26 cellular contexts compared by ENCODE assay signal in the genomic region with DNA sequence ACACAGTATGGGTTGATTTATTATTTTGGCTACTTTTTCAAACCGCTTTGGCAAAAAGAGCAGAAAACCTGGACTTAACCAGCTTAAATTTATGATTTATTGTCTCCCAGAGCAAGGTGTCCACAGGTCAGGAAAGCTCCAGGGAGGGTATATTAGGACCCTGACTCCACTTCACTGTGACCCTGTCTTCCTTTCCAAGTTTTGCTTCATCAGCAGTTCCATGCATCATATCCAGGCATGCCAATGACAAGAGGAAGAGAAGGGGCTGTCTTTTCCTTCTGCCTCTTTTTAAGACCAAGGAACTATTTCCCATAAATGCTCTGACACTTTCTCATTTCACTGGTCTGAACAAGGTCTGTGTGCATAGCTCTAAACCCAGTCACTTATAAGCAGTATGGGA.
DNase-seq lines count a peak whose midpoint lies in the region; ATAC-seq, FAIRE-seq and TF ChIP-seq lines count a peak whose summit lies in the region.
"Had no signal": no experiment of that assay in that cellular context is flagged by ENCODE, and none has a peak within 500 bp of the region (broad histone marks: within the 10 kb centered on the region; RNA-seq: fewer than 3 reads in every experiment).

No MANE protein-coding gene starts in this region.

- TF ChIP-seq EP300 in HepG2 (IDR thresholded peaks at IDR 0.05; ENCODE audit: low read depth in 2 of 2, low read length in 2 of 2) (no peak), HepG2 (CRISPR knock-in tag; IDR thresholded peaks at IDR 0.05; ENCODE audit: borderline replicate concordance) (no peak)

- no peak overlapping the region for H3K4me3 Mint-ChIP-seq in nephron
- no peak overlapping the region for H3K4me3 Mint-ChIP-seq in activated naive CD8-positive, alpha-beta T cell treated with anti-CD3 and anti-CD28 coated beads for 36 hours
- H3K4me3 Mint-ChIP-seq: CD14-positive monocyte; CD4-positive, alpha-beta memory T cell; CD4-positive, CD25-positive, alpha-beta regulatory T cell; CD8-positive, alpha-beta memory T cell had no signal

- H3K4me2 ChIP-seq in HepG2 (ENCODE audit: low read depth, low read length) (no peak overlapping the region), PC-3 (ENCODE audit: low read length) (no peak overlapping the region)
- H3K4me2 ChIP-seq: BLaER1 had no signal

- H3K9me3 ChIP-seq in HepG2 (ENCODE audit: low read length) (no peaks in the 10 kb centered on the region), right lobe of liver (no peaks in the 10 kb centered on the region), PC-3 (ENCODE audit: low read length) (no peaks in the 10 kb centered on the region), heart right ventricle (no peaks in the 10 kb centered on the region)
- H3K9me3 ChIP-seq: BE2C, BLaER1 had no signal

- H3K9ac ChIP-seq in HepG2 (ENCODE audit: insufficient read depth, low read depth, low read length) (no peak overlapping the region), PC-3 (ENCODE audit: low read length) (no peak overlapping the region)
- H3K9ac ChIP-seq: BLaER1 had no signal

- no peak overlapping the region for H2AFZ ChIP-seq in HepG2 (ENCODE audit: low read length)
- no peak overlapping the region for H2AFZ ChIP-seq in PC-3 (ENCODE audit: low read length)

- in situ Hi-C loops in HepG2 (cut with HindIII; ENCODE audit: extremely low pct_ligation_motif_present, low pct_unique_long_range_greater_than_20kb), result no loop called here

- no peak for FAIRE-seq in HepG2 (lab: Jason Lieb, UNC)
- FAIRE-seq: GM12878, GM12892, GM18507 had no signal

- DNase-seq in HepG2 (ENCODE audit: low spot score) (no peak), right lobe of liver (no peak), PC-3 (no peak), heart right ventricle (no peak)
- no peak for DNase-seq in activated naive CD8-positive, alpha-beta T cell treated with anti-CD3 and anti-CD28 coated beads for 36 hours
- DNase-seq: ACHN; BE2C; C1 segment of cervical spinal cord; CD4-positive, alpha-beta memory T cell; CD4-positive, CD25-positive, alpha-beta regulatory T cell; CD8-positive, alpha-beta memory T cell; COR-L47; DMS 273 treated with DMSO at 0.1 percent for 48 hours; DMS153; DMS53; DMS79; DND-41; EL; GDM1 had no signal

- ATAC-seq in HepG2, result no peak
- ATAC-seq in right lobe of liver, result no peak
- no peak for ATAC-seq in PC-3
- ATAC-seq in heart right ventricle, result no peak
- ATAC-seq: GM12878 had no signal

- H4K20me1 ChIP-seq in HepG2 (ENCODE audit: insufficient read depth, low read length) (no peaks in the 10 kb centered on the region), PC-3 (ENCODE audit: low read length) (no peaks in the 10 kb centered on the region)
- H4K20me1 ChIP-seq: BLaER1 had no signal

- H3K4me1 ChIP-seq in HepG2 (ENCODE audit: insufficient read depth, low read length) (no peaks in the 10 kb centered on the region), right lobe of liver (no peaks in the 10 kb centered on the region), PC-3 (ENCODE audit: insufficient read depth, low read length) (no peaks in the 10 kb centered on the region), heart right ventricle (no peaks in the 10 kb centered on the region)
- H3K4me1 ChIP-seq: BLaER1 had no signal

- H3K9me2 ChIP-seq in PC-3 (replicated peaks; ENCODE audit: low read length), result no peaks in the 10 kb centered on the region

- H3F3A ChIP-seq in PC-3 (ENCODE audit: low read length, unreplicated experiment), result no peaks in the 10 kb centered on the region

- H3K27me3 Mint-ChIP-seq in nephron (ENCODE audit: low read depth), result peaks cover 3% of the 10 kb centered on the region
- peaks cover 12% of the 10 kb centered on the region for H3K27me3 Mint-ChIP-seq in activated naive CD8-positive, alpha-beta T cell treated with anti-CD3 and anti-CD28 coated beads for 36 hours
- H3K27me3 Mint-ChIP-seq: CD4-positive, alpha-beta memory T cell had no signal

- TF ChIP-seq RAD21 in HepG2 (CRISPR knock-in tag; IDR thresholded peaks at IDR 0.05), result no peak

- H3K27ac ChIP-seq in HepG2 (ENCODE audit: extremely low read length, insufficient read depth, low read length) (no peak overlapping the region), right lobe of liver (no peak overlapping the region), PC-3 (ENCODE audit: low read length) (peak overlapping the region; percentile 35), heart right ventricle (no peak overlapping the region)
- H3K27ac ChIP-seq: 22Rv1, BLaER1 had no signal

- BruUV-seq in HepG2 (replicated peaks; lab: Mats Ljungman, UMichigan), result no TSS peak
- no TSS peak for BruUV-seq in PC-3 (replicated peaks; lab: Mats Ljungman, UMichigan)

- 0% methylated on average over 1 of the region's 1 CpG for WGBS in HepG2 (ENCODE audit: low lambda C conversion rate)
- 46% methylated on average over 1 of the region's 1 CpG for WGBS in right lobe of liver (ENCODE audit: insufficient coverage, low coverage, low lambda C conversion rate, missing lambda C conversion rate)
- WGBS in heart right ventricle, 2 donors, result 63 to 75% methylated on average over 1 of the region's 1 CpG

- POLR2A ChIA-PET in HepG2 (lab: Yijun Ruan, JAX), result no interaction called here
- POLR2A ChIA-PET in PC-3 (lab: Charles Lee; ENCODE audit: unreplicated experiment), result no interaction called here

- CTCF ChIA-PET in HepG2 (lab: Yijun Ruan, JAX; ENCODE audit: low intra/inter-chr PET ratio, low total read pairs), result no interaction called here
- CTCF ChIA-PET in PC-3 (lab: Charles Lee), result no interaction called here

- intact Hi-C loops in HepG2 (cut with micrococcal nuclease; ENCODE audit: unreplicated experiment), result no loop called here
- intact Hi-C loops in right lobe of liver (cut with DNase I), result no loop called here
- intact Hi-C loops in PC-3 (cut with micrococcal nuclease), result no loop called here
- intact Hi-C loops in heart right ventricle (cut with DNase I), result no loop called here

- H3K27me3 ChIP-seq in HepG2 (ENCODE audit: control insufficient read depth in 1 of 2, insufficient read depth in 2 of 2, low read length in 2 of 2) (no peaks in the 10 kb centered on the region), right lobe of liver (no peaks in the 10 kb centered on the region), PC-3 (ENCODE audit: low read length) (no peaks in the 10 kb centered on the region), heart right ventricle (peaks cover 0 to 18% (median 0%) of the 10 kb centered on the region in 7 donors)
- H3K27me3 ChIP-seq: BE2C, BLaER1 had no signal

- H3K27ac Mint-ChIP-seq in nephron, result peak overlapping the region; percentile 62 to 92 (median 66)
- no peak overlapping the region for H3K27ac Mint-ChIP-seq in activated naive CD8-positive, alpha-beta T cell treated with anti-CD3 and anti-CD28 coated beads for 36 hours
- H3K27ac Mint-ChIP-seq: CD14-positive monocyte; CD4-positive, alpha-beta memory T cell; CD4-positive, CD25-positive, alpha-beta regulatory T cell; CD8-positive, alpha-beta memory T cell had no signal

- H3K79me2 ChIP-seq in HepG2 (ENCODE audit: insufficient read depth, low read length) (no peaks in the 10 kb centered on the region), PC-3 (ENCODE audit: low read length) (no peaks in the 10 kb centered on the region)

- no peaks in the 10 kb centered on the region for H3K36me3 Mint-ChIP-seq in nephron (ENCODE audit: low read depth)
- no peaks in the 10 kb centered on the region for H3K36me3 Mint-ChIP-seq in activated naive CD8-positive, alpha-beta T cell treated with anti-CD3 and anti-CD28 coated beads for 36 hours
- H3K36me3 Mint-ChIP-seq: CD14-positive monocyte; CD4-positive, alpha-beta memory T cell; CD4-positive, CD25-positive, alpha-beta regulatory T cell; CD8-positive, alpha-beta memory T cell had no signal

- no peak overlapping the region for H3K4me3 ChIP-seq in HepG2 (replicated peaks in 1 of 3; ENCODE audit: insufficient read depth in 1 of 3, low read depth in 2 of 3, low read length in 3 of 3)
- no peak overlapping the region for H3K4me3 ChIP-seq in right lobe of liver
- no peak overlapping the region for H3K4me3 ChIP-seq in PC-3 (ENCODE audit: low read length)
- no peak overlapping the region for H3K4me3 ChIP-seq in heart right ventricle
- H3K4me3 ChIP-seq: BLaER1, GM12878 had no signal

- no peaks in the 10 kb centered on the region for H3K9me3 Mint-ChIP-seq in nephron
- H3K9me3 Mint-ChIP-seq in activated naive CD8-positive, alpha-beta T cell treated with anti-CD3 and anti-CD28 coated beads for 36 hours, result no peaks in the 10 kb centered on the region
- H3K9me3 Mint-ChIP-seq: CD14-positive monocyte; CD4-positive, alpha-beta memory T cell had no signal

- TF ChIP-seq CTCF in HepG2 (CRISPR knock-in tag; IDR thresholded peaks at IDR 0.05) (no peak), right lobe of liver (IDR thresholded peaks at IDR 0.05) (no peak), PC-3 (conservative IDR thresholded peaks at IDR 0.05; ENCODE audit: low read depth, low read length) (no peak), nephron (IDR thresholded peaks at IDR 0.05; ENCODE audit: unreplicated experiment in 3 of 3) (no peak), heart right ventricle (IDR thresholded peaks at IDR 0.05) (no peak)

- no peaks in the 10 kb centered on the region for H3K36me3 ChIP-seq in HepG2 (replicated peaks in 1 of 2; ENCODE audit: control insufficient read depth in 1 of 2, insufficient read depth in 2 of 2, low read length in 2 of 2)
- no peaks in the 10 kb centered on the region for H3K36me3 ChIP-seq in right lobe of liver
- no peaks in the 10 kb centered on the region for H3K36me3 ChIP-seq in PC-3 (ENCODE audit: low read depth, low read length)
- H3K36me3 ChIP-seq in heart right ventricle, result no peaks in the 10 kb centered on the region
- H3K36me3 ChIP-seq: BE2C, BLaER1 had no signal

- peaks cover 37% of the 10 kb centered on the region for H3K4me1 Mint-ChIP-seq in nephron
- no peaks in the 10 kb centered on the region for H3K4me1 Mint-ChIP-seq in activated naive CD8-positive, alpha-beta T cell treated with anti-CD3 and anti-CD28 coated beads for 36 hours
- H3K4me1 Mint-ChIP-seq: CD14-positive monocyte; CD4-positive, alpha-beta memory T cell; CD4-positive, CD25-positive, alpha-beta regulatory T cell; CD8-positive, alpha-beta memory T cell had no signal

- TF ChIP-seq POLR2A in HepG2 (IDR thresholded peaks at IDR 0.05; ENCODE audit: insufficient read depth in 1 of 2, low read depth in 2 of 2, low read length in 2 of 2) (no peak), right lobe of liver (IDR thresholded peaks at IDR 0.05) (no peak)

TF ChIP-seq in HepG2, 621 proteins besides CTCF, POLR2A, EP300 and RAD21:
- peak; percentile 84 to 90 for TF ChIP-seq MAFK (conservative IDR thresholded peaks at IDR 0.05 in 1 of 2, IDR thresholded peaks at IDR 0.05 in 1 of 2; ENCODE audit: low read length in 2 of 2)
- TF ChIP-seq MAFF (IDR thresholded peaks at IDR 0.05; ENCODE audit: low read depth, low read length), result peak; percentile 78
- TF ChIP-seq KDM2A (CRISPR knock-in tag; IDR thresholded peaks at IDR 0.05; ENCODE audit: borderline replicate concordance, low read depth), result no peak
